In the genomic region with DNA sequence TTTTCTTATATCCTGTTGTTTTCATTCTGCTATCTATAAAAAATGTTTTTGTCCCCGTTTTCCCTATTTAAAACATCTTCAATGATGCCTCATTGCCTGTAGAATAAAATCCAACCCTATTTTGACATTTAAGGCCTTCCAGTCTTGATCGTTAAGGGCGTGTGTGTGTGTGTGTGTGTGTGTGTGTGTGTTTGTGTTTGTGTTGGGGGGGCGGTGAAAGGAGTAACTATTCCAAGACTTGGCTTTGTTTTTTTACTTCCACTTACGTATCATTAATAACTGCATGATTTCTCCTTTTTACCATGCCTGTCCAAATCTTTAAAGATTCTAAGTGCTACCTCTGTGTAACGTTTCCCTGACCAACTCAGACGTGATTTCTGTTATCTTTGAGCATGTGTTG, we compare ENCODE assay signal across 8 cellular contexts. TPM values are rescaled to one million over a fixed set of nuclear protein-coding genes. Genes with fewer than 3 reads are reported as not detected.
A peak's percentile ranks its signal among the peaks of the same experiment; 100 is the strongest.
DNase-seq lines count a peak whose midpoint lies in the region; ATAC-seq, FAIRE-seq and TF ChIP-seq lines count a peak whose summit lies in the region.

No MANE protein-coding gene starts in this region.

- peak overlapping the region; percentile 87 to 88 for H3K9ac ChIP-seq in kidney (ENCODE audit: low read length in 2 of 2)

- H3K36me3 ChIP-seq in A673 (ENCODE audit: insufficient read depth, low read length, poor library complexity, severe bottlenecking), result peaks cover 18% of the 10 kb centered on the region
- H3K36me3 ChIP-seq in kidney (ENCODE audit: control insufficient read depth in 1 of 2, insufficient read depth in 2 of 2, low read length in 2 of 2), result peaks cover 5 to 6% of the 10 kb centered on the region in 2 donors
- H3K36me3 ChIP-seq in tibial artery, result peaks cover 5 to 16% (median 5%) of the 10 kb centered on the region in 3 donors

- H3K4me1 ChIP-seq in A673 (ENCODE audit: insufficient read depth, low read length, poor library complexity, severe bottlenecking) (peaks cover 16% of the 10 kb centered on the region), kidney (ENCODE audit: control insufficient read depth in 1 of 2, insufficient read depth in 1 of 2, low read depth in 1 of 2, low read length in 2 of 2) (peaks cover 4 to 10% of the 10 kb centered on the region in 2 donors), tibial artery (peaks cover 0 to 61% (median 23%) of the 10 kb centered on the region in 4 donors)

- H3K36me3 Mint-ChIP-seq in HFFc6 (ENCODE audit: low read depth), result peaks cover 45% of the 10 kb centered on the region
- peaks cover 13% of the 10 kb centered on the region for H3K36me3 Mint-ChIP-seq in activated naive CD8-positive, alpha-beta T cell

- peak; percentile 12 for DNase-seq in A673 (ENCODE audit: low spot score)
- DNase-seq in HFFc6, result peak; percentile 19
- DNase-seq in kidney, result no peak
- no peak for DNase-seq in tibial artery
- DNase-seq in posterior vena cava (ENCODE audit: low spot score), result no peak
- no peak for DNase-seq in NK-92 (lab: John Stamatoyannopoulos, UW; ENCODE audit: unreplicated experiment)

- H3K4me3 ChIP-seq in A673 (ENCODE audit: low read depth, low read length, poor library complexity, severe bottlenecking), result peak overlapping the region; percentile 92
- peak overlapping the region; percentile 100 for H3K4me3 ChIP-seq in kidney (ENCODE audit: low read length in 2 of 2)
- H3K4me3 ChIP-seq in tibial artery, result peak overlapping the region; percentile 86 to 93

- intact Hi-C loops in A673 (cut with micrococcal nuclease; ENCODE audit: unreplicated experiment), result no loop called here
- intact Hi-C loops in kidney (cut with DNase I), result no loop called here
- intact Hi-C loops in tibial artery (cut with DNase I; ENCODE audit: low total_unique reads), result loop anchor here (2.0 kb wide), 1 partner anchor 56 kb away; the partner anchor contains the start of genes BORA and MZT1
- intact Hi-C loops in posterior vena cava (cut with DNase I), result no loop called here

- H3K27ac Mint-ChIP-seq in HFFc6, result peak overlapping the region; percentile 97
- peak overlapping the region; percentile 98 for H3K27ac Mint-ChIP-seq in activated naive CD8-positive, alpha-beta T cell

- no peaks in the 10 kb centered on the region for H3K27me3 ChIP-seq in A673 (replicated peaks; ENCODE audit: insufficient read depth, low read depth, low read length, poor library complexity)
- H3K27me3 ChIP-seq in tibial artery, result no peaks in the 10 kb centered on the region

- H3K9me3 ChIP-seq in A673 (ENCODE audit: low read depth, low read length, poor library complexity, severe bottlenecking), result no peaks in the 10 kb centered on the region
- H3K9me3 ChIP-seq in kidney (ENCODE audit: control insufficient read depth in 1 of 2, low read length in 2 of 2), result no peaks in the 10 kb centered on the region
- H3K9me3 ChIP-seq in tibial artery, result no peaks in the 10 kb centered on the region

- peaks cover 52% of the 10 kb centered on the region for H3K4me1 Mint-ChIP-seq in HFFc6 (ENCODE audit: low read depth)
- peaks cover 55% of the 10 kb centered on the region for H3K4me1 Mint-ChIP-seq in activated naive CD8-positive, alpha-beta T cell (ENCODE audit: low read depth)

- no peaks in the 10 kb centered on the region; the same call in 1 of the 2 replicates for H3K27me3 Mint-ChIP-seq in HFFc6 (ENCODE audit: insufficient read depth)
- H3K27me3 Mint-ChIP-seq in activated naive CD8-positive, alpha-beta T cell, result no peaks in the 10 kb centered on the region

- ATAC-seq in HG03571 (IDR thresholded peaks at IDR 0.05; ENCODE audit: unreplicated experiment), result no peak

- H3K9me3 Mint-ChIP-seq in HFFc6, result no peaks in the 10 kb centered on the region
- H3K9me3 Mint-ChIP-seq in activated naive CD8-positive, alpha-beta T cell (ENCODE audit: low read depth), result no peaks in the 10 kb centered on the region

- POLR2A ChIA-PET in A673 (lab: Charles Lee; ENCODE audit: low non-redundant PET), result no interaction called here

- peak overlapping the region; percentile 85 for H3K27ac ChIP-seq in A673 (ENCODE audit: low read depth, low read length, poor library complexity, severe bottlenecking)
- H3K27ac ChIP-seq in kidney (ENCODE audit: low read depth in 2 of 2, low read length in 2 of 2), result no peak overlapping the region
- peak overlapping the region; percentile 86 to 92 for H3K27ac ChIP-seq in tibial artery

- no peak for FAIRE-seq in kidney (lab: Jason Lieb, UNC)

- BruUV-seq in A673 (replicated peaks; lab: Mats Ljungman, UMichigan), result no TSS peak

- CTCF ChIA-PET in A673 (lab: Charles Lee), result no interaction called here

- peak overlapping the region; percentile 98 for H3K4me3 Mint-ChIP-seq in HFFc6
- H3K4me3 Mint-ChIP-seq in activated naive CD8-positive, alpha-beta T cell, result peak overlapping the region; percentile 98

- no peak for TF ChIP-seq CTCF in A673 (conservative IDR thresholded peaks at IDR 0.05; ENCODE audit: low read depth, low read length)
- no peak for TF ChIP-seq CTCF in HFFc6 (IDR thresholded peaks at IDR 0.05)
- no peak for TF ChIP-seq CTCF in kidney (IDR thresholded peaks at IDR 0.05; ENCODE audit: borderline replicate concordance, extremely low read depth, insufficient read depth)
- no peak for TF ChIP-seq CTCF in tibial artery (IDR thresholded peaks at IDR 0.05)

RNA-seq across cellular contexts. Expression of gene PIBF1, which starts 0.8 kb away (rescaled TPM):
- total RNA-seq in A673 (2021), result 28.2 and 30.6 TPM in 2 replicates
- total RNA-seq in HFFc6 (2021; fragmentation: NEBNext Ultra II Directional; extraction: Animal tissue kit (Norgen Biotek cat#: 25700)), result 10 to 100 TPM; 11.9 to 18.3 (median 14.5) TPM
- 30.5 TPM for total RNA-seq in kidney
- 17.6 TPM for polyA plus RNA-seq in kidney (ENCODE audit: insufficient read depth, low read depth, low replicate concordance)
- total RNA-seq in posterior vena cava, result 10 to 100 TPM; 23.0 to 27.2 TPM

RNA-seq across cellular contexts. Expression of gene DIS3, which starts 1.0 kb away (rescaled TPM):
- total RNA-seq in A673 (2021) (37.1 and 43.2 TPM in 2 replicates), kidney (29.8 TPM), posterior vena cava (10 to 100 TPM; 23.9 to 27.1 TPM)
- total RNA-seq in HFFc6 (2021; fragmentation: NEBNext Ultra II Directional; extraction: Animal tissue kit (Norgen Biotek cat#: 25700)), result 10 to 100 TPM; 30.6 to 35.6 (median 31.9) TPM
- 7.5 TPM for polyA plus RNA-seq in kidney (ENCODE audit: insufficient read depth, low read depth, low replicate concordance)

RNA-seq across cellular contexts. Expression of gene BORA, which starts 55.0 kb away (rescaled TPM):
- 17.1 and 17.4 TPM in 2 replicates for total RNA-seq in A673 (2021)
- 1 to 10 TPM; 4.9 to 9.8 (median 7.2) TPM for total RNA-seq in HFFc6 (2021; fragmentation: NEBNext Ultra II Directional; extraction: Animal tissue kit (Norgen Biotek cat#: 25700))
- total RNA-seq in kidney, result 3.4 TPM
- polyA plus RNA-seq in kidney (ENCODE audit: insufficient read depth, low read depth, low replicate concordance), result 1.0 TPM
- 1 to 10 TPM; 1.8 to 2.2 TPM for total RNA-seq in posterior vena cava

RNA-seq across cellular contexts. Expression of gene MZT1, which starts 55.3 kb away (rescaled TPM):
- total RNA-seq in A673 (2021) (36.9 and 38.9 TPM in 2 replicates), kidney (6.5 TPM), posterior vena cava (10 to 100 TPM in 1 of 2 donors, 1 to 10 TPM in 1; 5.8 to 10.1 TPM)
- 10 to 100 TPM; 17.1 to 28.9 (median 27.0) TPM for total RNA-seq in HFFc6 (2021; fragmentation: NEBNext Ultra II Directional; extraction: Animal tissue kit (Norgen Biotek cat#: 25700))
- polyA plus RNA-seq in kidney (ENCODE audit: insufficient read depth, low read depth, low replicate concordance), result 6.8 TPM

Comparison
In these comparisons a context has a peak if more than half of its experiments do, and no peak if none do; other contexts are left out.
1. DNase-seq: peak in A673 (single experiment) and HFFc6 (single experiment); none in kidney (single experiment), tibial artery (0 of 2), posterior vena cava (single experiment) and NK-92 (single experiment).
2. H3K27ac ChIP-seq: peak in A673 (single experiment) and tibial artery (2 of 2); none in kidney (0 of 2).
3. Peak in every context shown above with its lines, with median percentiles within 50 percentile points of each other: H3K4me3 ChIP-seq.